Comparison of ENCODE assay signal across 1 cellular context in the genomic region with DNA sequence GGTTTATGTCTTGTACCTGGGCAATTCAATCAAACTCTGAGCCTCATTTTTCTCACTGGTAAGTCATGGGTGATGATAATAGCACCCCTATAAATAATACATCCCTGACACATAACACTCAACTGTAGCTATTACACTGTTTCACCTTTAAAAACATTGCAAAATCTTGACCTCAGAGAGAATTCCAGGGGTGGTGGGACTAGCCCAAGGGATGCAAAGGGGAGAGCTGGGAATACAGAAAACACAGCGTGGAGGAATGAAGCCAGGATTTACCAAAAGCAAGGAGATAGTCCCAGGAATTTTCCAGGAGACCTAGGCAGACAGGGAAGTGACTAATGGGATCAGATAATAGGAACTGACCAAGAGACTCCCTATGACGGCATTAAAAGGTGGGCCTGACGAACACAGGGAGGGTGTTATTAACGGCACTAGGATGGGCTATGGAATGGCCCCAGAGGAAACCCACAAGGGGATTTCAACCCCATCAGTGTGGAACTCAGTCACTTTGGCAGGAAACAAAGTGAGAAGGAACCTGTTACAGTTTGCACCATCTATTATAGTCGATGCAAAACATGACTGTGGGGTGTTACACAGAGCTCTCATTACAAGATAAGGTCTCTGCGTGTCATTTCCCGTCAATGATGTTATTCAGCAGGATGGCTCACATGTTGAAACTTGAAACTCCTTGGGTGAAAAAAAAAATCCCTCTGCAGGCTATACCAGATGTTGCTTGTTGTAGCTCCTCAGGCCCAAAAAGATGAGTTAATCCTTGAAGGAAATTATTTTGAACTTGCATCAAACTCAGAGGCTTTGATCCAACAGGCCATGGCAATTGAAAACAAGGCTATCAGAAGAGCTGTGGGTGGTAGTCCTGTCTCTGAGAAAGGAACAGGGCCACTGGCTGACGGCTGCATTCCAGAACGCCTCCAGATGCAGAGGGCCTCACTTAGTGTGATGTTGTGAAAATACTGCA.
A peak's percentile ranks its signal among the peaks of the same experiment; 100 is the strongest.
TF ChIP-seq lines count a peak whose summit lies in the region.

No MANE protein-coding gene starts in this region.

TF ChIP-seq in IMR-90, 13 proteins besides CTCF, POLR2A, EP300 and RAD21 (continued from another document):
- TF ChIP-seq CEBPB (IDR thresholded peaks at IDR 0.05; ENCODE audit: low read depth, low read length), result peak; percentile 59; the same call in 1 of the 2 replicates
- TF ChIP-seq NFE2L2 (IDR thresholded peaks at IDR 0.05; ENCODE audit: low read depth, low read length), result 0 out of 2 replicates have a peak, but pooled peaks have one; percentile 22
- no peak for TF ChIP-seq MAFK (IDR thresholded peaks at IDR 0.05; ENCODE audit: low read depth, low read length)
